ENCODE assay signal across 8 cellular contexts in the genomic region with DNA sequence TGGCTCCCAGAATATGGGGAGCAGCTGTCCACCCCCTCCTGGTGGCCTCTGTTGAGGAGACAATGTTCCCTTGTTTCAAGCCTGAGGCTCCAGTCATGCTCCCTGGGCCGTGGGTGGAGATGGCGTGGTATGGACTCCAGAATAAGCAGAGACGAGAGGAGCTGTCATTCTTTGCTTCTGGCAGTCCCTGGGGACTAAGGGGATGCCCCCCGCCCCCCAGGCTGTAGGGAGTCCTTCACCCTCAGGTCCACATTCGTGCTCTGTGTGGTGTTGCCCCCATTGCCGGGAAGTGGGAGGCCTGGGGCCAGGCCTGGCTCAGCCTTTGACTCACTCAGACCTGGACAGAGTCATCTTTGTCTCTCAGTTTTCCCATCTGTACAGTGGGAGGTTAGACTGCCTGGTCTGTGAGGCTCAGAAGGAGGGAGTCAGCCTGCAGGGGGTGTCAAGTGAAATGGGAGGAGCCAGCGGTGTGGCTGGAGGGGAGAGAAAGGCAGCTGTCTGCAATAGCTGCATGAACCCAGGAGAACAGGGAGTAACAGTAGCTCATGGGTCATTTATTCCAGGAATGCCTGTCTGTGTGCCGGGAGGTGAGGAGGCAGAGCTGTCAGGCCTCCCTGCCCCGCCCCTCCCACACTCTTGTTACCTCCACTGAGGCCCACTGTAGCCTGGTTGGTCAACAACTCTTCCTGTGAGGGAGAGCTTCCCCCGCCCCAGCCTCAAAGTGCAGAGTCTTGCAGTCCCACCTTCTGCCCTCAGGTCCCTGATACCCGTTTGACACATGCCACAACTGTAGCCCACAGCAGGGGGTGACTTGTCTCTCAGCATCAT. TPM values are rescaled to one million over a fixed set of nuclear protein-coding genes. Genes with fewer than 3 reads are reported as not detected.
DNase-seq lines count a peak whose midpoint lies in the region; ATAC-seq, FAIRE-seq and TF ChIP-seq lines count a peak whose summit lies in the region.

No MANE protein-coding gene starts in this region.

- H3K79me2 ChIP-seq in K562 (ENCODE audit: control insufficient read depth, insufficient read depth, low read length): no peaks in the 10 kb centered on the region

- intact Hi-C loops in K562 (cut with micrococcal nuclease): no loop called here
- intact Hi-C loops in upper lobe of right lung (cut with DNase I): no loop called here

- H3K4me3 ChIP-seq in K562 (no peak overlapping the region), liver (ENCODE audit: low read depth in 1 of 3, low read length in 3 of 3) (no peak overlapping the region), upper lobe of right lung (peak overlapping the region; percentile 76)

- H4K20me1 ChIP-seq in K562 (replicated peaks; ENCODE audit: control insufficient read depth, insufficient read depth, low read length): peaks cover 6% of the 10 kb centered on the region; the same call in 1 of the 2 replicates

- H3K36me3 ChIP-seq in K562 (ENCODE audit: control insufficient read depth, insufficient read depth, low read length) (no peaks in the 10 kb centered on the region), liver (ENCODE audit: control insufficient read depth in 4 of 4, insufficient read depth in 3 of 4, low read depth in 1 of 4, low read length in 3 of 4) (no peaks in the 10 kb centered on the region), upper lobe of right lung (no peaks in the 10 kb centered on the region)

- H3K9ac ChIP-seq in K562 (ENCODE audit: insufficient read depth in 1 of 2, low read depth in 2 of 2, low read length in 2 of 2) (0 out of 4 replicates have a peak overlapping the region, but pooled peaks of 1 of the 2 experiments have one; percentile 19), liver (ENCODE audit: low read depth in 1 of 2, low read length in 2 of 2) (no peak overlapping the region)

- no peak for ATAC-seq in stimulated activated naive CD8-positive, alpha-beta T cell treated with anti-CD3 and anti-CD28 coated beads, Interleukin-15, amount 100 ng/mL, for 72 hours
- no peak for ATAC-seq in stimulated activated naive CD8-positive, alpha-beta T cell treated with anti-CD3 and anti-CD28 coated beads, Interleukin-15, Interleukin-2, amounts not matched to agents 100 U/mL and 50 U/mL, for 24 hours
- ATAC-seq in K562: peak; percentile 50
- ATAC-seq in upper lobe of right lung: peak; percentile 70
- no peak for ATAC-seq in HG02840 (IDR thresholded peaks at IDR 0.05; ENCODE audit: low FRiP score, unreplicated experiment)

- H3K9me3 ChIP-seq in K562 (replicated peaks; ENCODE audit: control insufficient read depth, insufficient read depth, low read depth, low read length) (no peaks in the 10 kb centered on the region), liver (ENCODE audit: control insufficient read depth in 4 of 4, low read length in 3 of 4) (no peaks in the 10 kb centered on the region), upper lobe of right lung (no peaks in the 10 kb centered on the region)

- H3K4me2 ChIP-seq in K562 (ENCODE audit: insufficient read depth, low read length): no peak overlapping the region

- H3K4me1 ChIP-seq in K562 (replicated peaks in 1 of 2; ENCODE audit: control insufficient read depth in 2 of 2, insufficient read depth in 2 of 2, low read length in 2 of 2) (peaks cover 3 to 4% of the 10 kb centered on the region in 2 experiments; a peak in 3 of 5 replicates), liver (ENCODE audit: control insufficient read depth in 4 of 4, insufficient read depth in 4 of 4, low read length in 3 of 4) (peaks cover 0 to 8% (median 0%) of the 10 kb centered on the region in 4 donors), upper lobe of right lung (peaks cover 93% of the 10 kb centered on the region)

- peak overlapping the region; percentile 37; the same call in 1 of the 2 replicates for H2AFZ ChIP-seq in K562 (ENCODE audit: low read depth, low read length)

- 0 out of 6 replicates have a peak, but pooled peaks of 1 of the 3 experiments have one; percentile 9 for TF ChIP-seq CTCF in K562 (IDR thresholded peaks at IDR 0.05 in 2 of 3, conservative IDR thresholded peaks at IDR 0.05 in 1 of 3; ENCODE audit: insufficient read depth in 2 of 3, low read depth in 1 of 3, low read length in 3 of 3)
- TF ChIP-seq CTCF in liver (IDR thresholded peaks at IDR 0.05; ENCODE audit: low read depth, low read length, missing input control): no peak
- no peak for TF ChIP-seq CTCF in upper lobe of right lung (IDR thresholded peaks at IDR 0.05)

- H3K27me3 Mint-ChIP-seq in stimulated activated naive CD8-positive, alpha-beta T cell treated with anti-CD3 and anti-CD28 coated beads, Interleukin-15, amount 100 ng/mL, for 72 hours: peaks cover 13% of the 10 kb centered on the region

- POLR2A ChIA-PET in K562 (lab: Yijun Ruan, JAX): interaction anchor here (0.6 to 1.2 kb wide), 5 partner anchors 10 to 86 kb away, joined by 3 to 4 read pairs (median 3); no protein-coding TSS in a partner anchor
- POLR2A ChIA-PET in HEK293T (lab: Yijun Ruan, JAX): interaction anchor here (1.4 kb wide), 1 partner anchor 16 kb away, joined by 4 read pairs; no protein-coding TSS in a partner anchor

- TF ChIP-seq RAD21 in K562 (CRISPR knock-in tag; conservative IDR thresholded peaks at IDR 0.05 in 1 of 2, IDR thresholded peaks at IDR 0.05 in 1 of 2) (no peak), liver (IDR thresholded peaks at IDR 0.05) (no peak)

- in situ Hi-C loops in K562 (cut with MboI): no loop called here

- no peaks in the 10 kb centered on the region for H3K9me1 ChIP-seq in K562 (ENCODE audit: control insufficient read depth, insufficient read depth, low read length)

- TF ChIP-seq POLR2A in K562 (conservative IDR thresholded peaks at IDR 0.05): no peak

- peak; percentile 19 for FAIRE-seq in K562 (lab: Jason Lieb, UNC)

- CTCF ChIA-PET in K562 (lab: Yijun Ruan, JAX; ENCODE audit: low intra/inter-chr PET ratio): no interaction called here
- CTCF ChIA-PET in HEK293T (lab: Yijun Ruan, JAX): interaction anchor here (0.7 kb wide), 1 partner anchor 20 kb away, joined by 3 read pairs; no protein-coding TSS in a partner anchor

- no peak overlapping the region for H3K4me3 Mint-ChIP-seq in stimulated activated naive CD8-positive, alpha-beta T cell treated with anti-CD3 and anti-CD28 coated beads, Interleukin-15, amount 100 ng/mL, for 72 hours

- no peak for DNase-seq in stimulated activated naive CD8-positive, alpha-beta T cell treated with anti-CD3 and anti-CD28 coated beads, Interleukin-15, amount 100 ng/mL, for 72 hours
- no peak for DNase-seq in stimulated activated naive CD8-positive, alpha-beta T cell treated with anti-CD3 and anti-CD28 coated beads, Interleukin-15, Interleukin-2, amounts not matched to agents 100 U/mL and 50 U/mL, for 24 hours
- peak; percentile 30 to 59 (median 49) for DNase-seq in K562 (ENCODE audit: extremely low read depth in 1 of 4, low spot score in 3 of 4)
- peak; percentile 80 for DNase-seq in upper lobe of right lung
- no peak for DNase-seq in amniotic stem cell (lab: John Stamatoyannopoulos, UW)
- no peak for DNase-seq in HEK293T (ENCODE audit: extremely low spot score)

- no peak overlapping the region for H3K27ac ChIP-seq in K562 (ENCODE audit: extremely low read depth, low read depth, low read length)
- H3K27ac ChIP-seq in liver (ENCODE audit: low read depth in 1 of 2, low read length in 2 of 2): peak overlapping the region; percentile 36 to 54
- H3K27ac ChIP-seq in upper lobe of right lung: peak overlapping the region; percentile 58

- H3K27ac Mint-ChIP-seq in stimulated activated naive CD8-positive, alpha-beta T cell treated with anti-CD3 and anti-CD28 coated beads, Interleukin-15, amount 100 ng/mL, for 72 hours: peak overlapping the region; percentile 24 to 78

- no peaks in the 10 kb centered on the region for H3K9me3 Mint-ChIP-seq in stimulated activated naive CD8-positive, alpha-beta T cell treated with anti-CD3 and anti-CD28 coated beads, Interleukin-15, amount 100 ng/mL, for 72 hours

- BruUV-seq in K562 (replicated peaks; lab: Mats Ljungman, UMichigan): no TSS peak

- H3K27me3 ChIP-seq in K562 (ENCODE audit: control insufficient read depth in 2 of 2, insufficient read depth in 2 of 2, low read length in 2 of 2) (peaks cover 3 to 30% of the 10 kb centered on the region in 2 experiments; a peak in 3 of 5 replicates), liver (ENCODE audit: control insufficient read depth in 4 of 4, insufficient read depth in 4 of 4, low read length in 3 of 4) (no peaks in the 10 kb centered on the region), upper lobe of right lung (no peaks in the 10 kb centered on the region)

- peaks cover 14% of the 10 kb centered on the region for H3K4me1 Mint-ChIP-seq in stimulated activated naive CD8-positive, alpha-beta T cell treated with anti-CD3 and anti-CD28 coated beads, Interleukin-15, amount 100 ng/mL, for 72 hours

- WGBS in K562 (ENCODE audit: insufficient coverage, low coverage, missing lambda C conversion rate): 25% methylated on average over 10 of the region's 11 CpGs
- WGBS in liver: 75% methylated on average over 11 of the region's 11 CpGs

- TF ChIP-seq EP300 in K562 (IDR thresholded peaks at IDR 0.05; ENCODE audit: low read length): no peak

RNA-seq across cellular contexts. Expression of a gene that starts 6.3 kb away (rescaled TPM):
- total RNA-seq in K562 (2011; cell fraction: chromatin; rRNA removed; ENCODE audit: low replicate concordance): 0.55 and 6.0 TPM in 2 replicates
- total RNA-seq in K562 (2011; cell fraction: nucleolus; rRNA removed): 2.4 and 4.8 TPM in 2 replicates
- total RNA-seq in K562 (2011; cell fraction: nucleoplasm; rRNA removed): 1.3 and 1.6 TPM in 2 replicates
- 0.09 and 0.20 TPM in 2 replicates for total RNA-seq in K562 (2014; rRNA removed)
- 0.03 and 0.07 TPM in 2 replicates for total RNA-seq in K562 (2014; rRNA removed; fragmentation: Illumina TruSeq; extraction: Trizol)
- total RNA-seq in K562 (2015; rRNA removed; fragmentation: Illumina TruSeq; extraction: Trizol): 0.04 and 0.23 TPM in 2 replicates
- 0.29 and 0.53 TPM in 2 replicates for total RNA-seq in K562 (2021)
- polyA plus RNA-seq in K562 (2011; rRNA removed): 0.68 and 1.2 TPM in 2 replicates
- polyA plus RNA-seq in K562 (2011; cell fraction: cytosol; rRNA removed): 0.96 and 2.9 TPM in 2 replicates
- polyA plus RNA-seq in K562 (2011; cell fraction: nucleus; rRNA removed): 5.2 and 8.3 TPM in 2 replicates
- 0.25 and 0.31 TPM in 2 replicates for polyA plus RNA-seq in K562 (2012)
- 0.10 and 0.17 TPM in 2 replicates for polyA plus RNA-seq in K562 (2014; fragmentation: Illumina TruSeq; extraction: Trizol)
- not detected for polyA plus RNA-seq in K562 (2014; fragmentation: Nextera tagmentation; extraction: Ambion mirVana)
- polyA plus RNA-seq in K562 (2014; rRNA removed): 0.09 and 0.17 TPM in 2 replicates
- 1.3 and 1.4 TPM in 2 replicates for polyA minus RNA-seq in K562 (2011; rRNA and poly(A)+ RNA removed)
- 0.57 and 1.4 TPM in 2 replicates for polyA minus RNA-seq in K562 (2011; cell fraction: cytosol; rRNA and poly(A)+ RNA removed)
- 3.7 and 4.0 TPM in 2 replicates for polyA minus RNA-seq in K562 (2011; cell fraction: nucleus; rRNA and poly(A)+ RNA removed)
- 10 to 100 TPM in 1 of 2 donors, 1 to 10 TPM in 1; 7.7 to 12.6 TPM for total RNA-seq in liver
- polyA plus RNA-seq in liver: 1 to 10 TPM; 2.6 to 3.8 TPM
- 74.5 TPM for total RNA-seq in upper lobe of right lung

RNA-seq across cellular contexts. Expression of a gene that starts 42.2 kb away (rescaled TPM):
- not detected in 2 replicates for total RNA-seq in K562 (2011; cell fraction: chromatin; rRNA removed; ENCODE audit: low replicate concordance)
- total RNA-seq in K562 (2011; cell fraction: nucleolus; rRNA removed): not detected in 2 replicates
- not detected in 2 replicates for total RNA-seq in K562 (2011; cell fraction: nucleoplasm; rRNA removed)
- not detected in 2 replicates for total RNA-seq in K562 (2014; rRNA removed)
- total RNA-seq in K562 (2014; rRNA removed; fragmentation: Illumina TruSeq; extraction: Trizol): not detected in 2 replicates
- total RNA-seq in K562 (2015; rRNA removed; fragmentation: Illumina TruSeq; extraction: Trizol): not detected in 2 replicates
- total RNA-seq in K562 (2021): not detected in 2 replicates
- polyA plus RNA-seq in K562 (2011; rRNA removed): not detected in 2 replicates
- not detected in 2 replicates for polyA plus RNA-seq in K562 (2011; cell fraction: cytosol; rRNA removed)
- not detected in 2 replicates for polyA plus RNA-seq in K562 (2011; cell fraction: nucleus; rRNA removed)
- polyA plus RNA-seq in K562 (2012): not detected in 2 replicates
- polyA plus RNA-seq in K562 (2014; fragmentation: Illumina TruSeq; extraction: Trizol): not detected in 2 replicates
- polyA plus RNA-seq in K562 (2014; fragmentation: Nextera tagmentation; extraction: Ambion mirVana): not detected
- not detected in 2 replicates for polyA plus RNA-seq in K562 (2014; rRNA removed)
- polyA minus RNA-seq in K562 (2011; rRNA and poly(A)+ RNA removed): not detected in 2 replicates
- polyA minus RNA-seq in K562 (2011; cell fraction: cytosol; rRNA and poly(A)+ RNA removed): not detected in 2 replicates
- polyA minus RNA-seq in K562 (2011; cell fraction: nucleus; rRNA and poly(A)+ RNA removed): not detected in 2 replicates
- under 1 TPM; 0.59 to 0.98 TPM for total RNA-seq in liver
- polyA plus RNA-seq in liver: 1 to 10 TPM in 1 of 2 donors, under 1 TPM in 1; 0.21 to 1.3 TPM
- 3.2 TPM for total RNA-seq in upper lobe of right lung

Comparison
In these comparisons a context has a peak if more than half of its experiments do, and no peak if none do; other contexts are left out.
1. ATAC-seq: peak in K562 (single experiment) and upper lobe of right lung (single experiment); none in stimulated activated naive CD8-positive, alpha-beta T cell treated with anti-CD3 and anti-CD28 coated beads, Interleukin-15, amount 100 ng/mL, for 72 hours (single experiment), stimulated activated naive CD8-positive, alpha-beta T cell treated with anti-CD3 and anti-CD28 coated beads, Interleukin-15, Interleukin-2, amounts not matched to agents 100 U/mL and 50 U/mL, for 24 hours (single experiment) and HG02840 (single experiment).
2. DNase-seq: peak in K562 (4 of 4) and upper lobe of right lung (single experiment); none in stimulated activated naive CD8-positive, alpha-beta T cell treated with anti-CD3 and anti-CD28 coated beads, Interleukin-15, amount 100 ng/mL, for 72 hours (0 of 2), stimulated activated naive CD8-positive, alpha-beta T cell treated with anti-CD3 and anti-CD28 coated beads, Interleukin-15, Interleukin-2, amounts not matched to agents 100 U/mL and 50 U/mL, for 24 hours (single experiment), amniotic stem cell (single experiment) and HEK293T (single experiment).